ENCODE assay signal across 12 cellular contexts in genomic region chr1:84780000-84780716, GRCh38.
DNase-seq lines count a peak whose midpoint lies in the region; ATAC-seq lines count a peak whose summit lies in the region.
"Had no signal": no experiment of that assay in that cellular context is flagged by ENCODE, and none has a peak within 500 bp of the region (broad histone marks: within the 10 kb centered on the region; RNA-seq: fewer than 3 reads in every experiment).

No MANE protein-coding gene starts in this region.

- ATAC-seq in T-helper 17 cell (no peak), GM19397 (IDR thresholded peaks at IDR 0.05; ENCODE audit: unreplicated experiment) (no peak)

- peaks cover 6% of the 10 kb centered on the region for H3K27me3 Mint-ChIP-seq in T-helper 17 cell

- no peaks in the 10 kb centered on the region for H3K36me3 Mint-ChIP-seq in T-helper 17 cell (ENCODE audit: low read depth)

- no peaks in the 10 kb centered on the region for H3K27me3 ChIP-seq in BLaER1
- H3K27me3 ChIP-seq: neutrophil had no signal

- H3K27ac Mint-ChIP-seq in T-helper 17 cell = peak overlapping the region; percentile 73
- H3K27ac Mint-ChIP-seq: T-helper 2 cell treated with Interferon-gamma antibody and Interleukin-4, amounts not matched to agents 5 μg/mL and 100 μg/mL, for 36 hours had no signal

- H3K27ac ChIP-seq in BLaER1 = peak overlapping the region; percentile 48; the same call in 1 of the 2 replicates
- H3K27ac ChIP-seq: neutrophil had no signal

- DNase-seq in HT1080 (ENCODE audit: low read depth) (peak; percentile 91), T-helper 17 cell (no peak), glomerular visceral epithelial cell (ENCODE audit: extremely low spot score) (peak; percentile 17), islet precursor cell (no peak), DMS79 (lab: John Stamatoyannopoulos, UW) (no peak)
- no peak for DNase-seq in stimulated activated CD4-positive, alpha-beta T cell treated with anti-CD3 and anti-CD28 coated beads, Interleukin-2, amount 100 ng/mL, for 48 hours
- DNase-seq: activated effector memory CD4-positive, alpha-beta T cell treated with anti-CD3 and anti-CD28 coated beads, Interleukin-2, amount 50 U/mL, for 16 hours; NCI-H446 had no signal

- H3K4me2 ChIP-seq in BLaER1 = peak overlapping the region; percentile 95

- peaks cover 47% of the 10 kb centered on the region for H3K4me1 ChIP-seq in BLaER1

- H3K4me3 ChIP-seq in BLaER1 = peak overlapping the region; percentile 47; the same call in 1 of the 2 replicates

- no peaks in the 10 kb centered on the region for H3K36me3 ChIP-seq in BLaER1
- H3K36me3 ChIP-seq: neutrophil had no signal

- H4K20me1 ChIP-seq in BLaER1 = no peaks in the 10 kb centered on the region

- peak overlapping the region; percentile 59 for H3K4me3 Mint-ChIP-seq in T-helper 17 cell
- H3K4me3 Mint-ChIP-seq: T-helper 2 cell treated with Interferon-gamma antibody and Interleukin-4, amounts not matched to agents 5 μg/mL and 100 μg/mL, for 36 hours had no signal

- H3K9me3 ChIP-seq in BLaER1 (no peaks in the 10 kb centered on the region), T-helper 17 cell (ENCODE audit: control insufficient read depth, low read length, poor library complexity, severe bottlenecking) (no peaks in the 10 kb centered on the region)
- H3K9me3 ChIP-seq: neutrophil had no signal

- peaks cover 19% of the 10 kb centered on the region for H3K4me1 Mint-ChIP-seq in T-helper 17 cell

- peak overlapping the region; percentile 36; the same call in 1 of the 2 replicates for H3K9ac ChIP-seq in BLaER1

Comparison
In these comparisons a context has a peak if more than half of its experiments do, and no peak if none do; other contexts are left out.
1. DNase-seq: peak in HT1080 (single experiment) and glomerular visceral epithelial cell (single experiment); none in T-helper 17 cell (0 of 3), islet precursor cell (single experiment), DMS79 (single experiment) and stimulated activated CD4-positive, alpha-beta T cell treated with anti-CD3 and anti-CD28 coated beads, Interleukin-2, amount 100 ng/mL, for 48 hours (0 of 2).